In genomic region chr19:32063601-32064000, GRCh38 we compare ENCODE assay signal across 22 cellular contexts.
"Had no signal": no experiment of that assay in that cellular context is flagged by ENCODE, and none has a peak within 500 bp of the region (broad histone marks: within the 10 kb centered on the region; RNA-seq: fewer than 3 reads in every experiment).

No MANE protein-coding gene starts in this region.

- H3K4me1 ChIP-seq: esophagus squamous epithelium, left lung, lower lobe of right lung, stomach, thyroid gland had no signal

- DNase-seq: cerebellar nuclear complex; cortex of kidney; effector memory CD8-positive, alpha-beta T cell; erythroblast; esophagus squamous epithelium; foreskin melanocyte; glutamatergic neuron; left lung; lower lobe of right lung; natural killer cell; occipital lobe; ovary; posterior cingulate gyrus; retina; stimulated activated CD4-positive, alpha-beta T cell treated with anti-CD3 and anti-CD28 coated beads, Interleukin-2, amount 100 ng/mL, for 24 hours; stimulated activated CD4-positive, alpha-beta T cell treated with anti-CD3 and anti-CD28 coated beads, Interleukin-4, amount 100 ng/mL, for 24 hours; stimulated activated naive CD4-positive, alpha-beta T cell treated with Interleukin-2 at 50 U/mL for 16 hours; stomach; thyroid gland; trophoblast cell had no signal

- H3K36me3 Mint-ChIP-seq: natural killer cell; stimulated activated effector memory CD8-positive, alpha-beta T cell treated with anti-CD3 and anti-CD28 coated beads, Interleukin-12 subunit alpha, Interleukin-12 subunit beta, amount 100 ng/mL, for 72 hours had no signal

- H3K27ac Mint-ChIP-seq: effector memory CD8-positive, alpha-beta T cell; natural killer cell; stimulated activated effector memory CD8-positive, alpha-beta T cell treated with anti-CD3 and anti-CD28 coated beads, Interleukin-12 subunit alpha, Interleukin-12 subunit beta, amount 100 ng/mL, for 72 hours had no signal

- H3K9me3 Mint-ChIP-seq: effector memory CD8-positive, alpha-beta T cell; natural killer cell; stimulated activated effector memory CD8-positive, alpha-beta T cell treated with anti-CD3 and anti-CD28 coated beads, Interleukin-12 subunit alpha, Interleukin-12 subunit beta, amount 100 ng/mL, for 72 hours had no signal

- ATAC-seq: effector memory CD8-positive, alpha-beta T cell; left lung; lower lobe of right lung; natural killer cell; sciatic nerve; stimulated activated effector memory CD8-positive, alpha-beta T cell treated with anti-CD3 and anti-CD28 coated beads, Interleukin-12 subunit alpha, Interleukin-12 subunit beta, amount 100 ng/mL, for 72 hours had no signal

- H3K27ac ChIP-seq: esophagus squamous epithelium, left lung, lower lobe of right lung, ovary, stomach, thyroid gland had no signal

- H3K4me1 Mint-ChIP-seq: natural killer cell; stimulated activated effector memory CD8-positive, alpha-beta T cell treated with anti-CD3 and anti-CD28 coated beads, Interleukin-12 subunit alpha, Interleukin-12 subunit beta, amount 100 ng/mL, for 72 hours had no signal

- H3K4me3 ChIP-seq: esophagus squamous epithelium, left lung, lower lobe of right lung, ovary, stomach, thyroid gland had no signal

- H3K27me3 ChIP-seq: esophagus squamous epithelium, left lung, ovary, thyroid gland had no signal

- H3K36me3 ChIP-seq: esophagus squamous epithelium, left lung, lower lobe of right lung, ovary, stomach, thyroid gland had no signal

- H3K9me3 ChIP-seq: esophagus squamous epithelium, left lung, lower lobe of right lung, ovary, thyroid gland had no signal

- H3K4me3 Mint-ChIP-seq: effector memory CD8-positive, alpha-beta T cell; natural killer cell; stimulated activated effector memory CD8-positive, alpha-beta T cell treated with anti-CD3 and anti-CD28 coated beads, Interleukin-12 subunit alpha, Interleukin-12 subunit beta, amount 100 ng/mL, for 72 hours had no signal
